In genomic region chr2:14756981-14757657, GRCh38 we compare ENCODE assay signal across 11 cellular contexts.
DNase-seq lines count a peak whose midpoint lies in the region; ATAC-seq and TF ChIP-seq lines count a peak whose summit lies in the region.
"Had no signal": no experiment of that assay in that cellular context is flagged by ENCODE, and none has a peak within 500 bp of the region (broad histone marks: within the 10 kb centered on the region; RNA-seq: fewer than 3 reads in every experiment).

No MANE protein-coding gene starts in this region.

- intact Hi-C loops in head of caudate nucleus (cut with DNase I) (no loop called here), stomach (cut with DNase I; ENCODE audit: low total_unique reads) (no loop called here)

- no peak for TF ChIP-seq POLR2A in stomach (IDR thresholded peaks at IDR 0.05)

- H3K36me3 ChIP-seq in stomach = no peaks in the 10 kb centered on the region
- H3K36me3 ChIP-seq: vagina had no signal

- no peak for TF ChIP-seq EP300 in stomach (IDR thresholded peaks at IDR 0.05)

- 78 to 88% (median 84%) methylated on average over 10 of the region's 10 CpGs for WGBS in stomach, 5 donors

- no peak for TF ChIP-seq CTCF in stomach (IDR thresholded peaks at IDR 0.05)

- no peak for ATAC-seq in HG03280 (IDR thresholded peaks at IDR 0.05; ENCODE audit: unreplicated experiment)
- ATAC-seq: activated CD8-positive, alpha-beta T cell treated with anti-CD3 and anti-CD28 coated beads for 36 hours had no signal

- H3K4me1 ChIP-seq in stomach = no peaks in the 10 kb centered on the region
- H3K4me1 ChIP-seq: vagina had no signal

- no peak overlapping the region for H3K4me3 ChIP-seq in stomach
- H3K4me3 ChIP-seq: vagina had no signal

- no peaks in the 10 kb centered on the region for H3K9me3 ChIP-seq in stomach
- H3K9me3 ChIP-seq: SK-N-SH, vagina had no signal

- H3K27ac ChIP-seq in stomach = no peak overlapping the region
- H3K27ac ChIP-seq: vagina had no signal

- DNase-seq in HK-2 (ENCODE audit: unreplicated experiment) = peak; percentile 43
- DNase-seq in T1000 (lab: John Stamatoyannopoulos, UW) = peak; percentile 48
- DNase-seq in head of caudate nucleus = peak in 25 of 42 donors; percentile 4 to 59 (median 26)
- peak; percentile 43 for DNase-seq in superior temporal gyrus (ENCODE audit: extremely low spot score)
- DNase-seq in HT-29 (ENCODE audit: low spot score) = no peak
- no peak for DNase-seq in stomach
- DNase-seq: activated CD8-positive, alpha-beta T cell treated with anti-CD3 and anti-CD28 coated beads for 36 hours; NCI-H226; SK-N-SH had no signal

- no peaks in the 10 kb centered on the region for H3K27me3 ChIP-seq in stomach
- H3K27me3 ChIP-seq: vagina had no signal

Comparison
In these comparisons a context has a peak if more than half of its experiments do, and no peak if none do; other contexts are left out.
1. DNase-seq: peak in HK-2 (single experiment), T1000 (single experiment), head of caudate nucleus (25 of 42) and superior temporal gyrus (single experiment); none in HT-29 (single experiment) and stomach (single experiment).